8 cellular contexts compared by ENCODE assay signal in the genomic region with DNA sequence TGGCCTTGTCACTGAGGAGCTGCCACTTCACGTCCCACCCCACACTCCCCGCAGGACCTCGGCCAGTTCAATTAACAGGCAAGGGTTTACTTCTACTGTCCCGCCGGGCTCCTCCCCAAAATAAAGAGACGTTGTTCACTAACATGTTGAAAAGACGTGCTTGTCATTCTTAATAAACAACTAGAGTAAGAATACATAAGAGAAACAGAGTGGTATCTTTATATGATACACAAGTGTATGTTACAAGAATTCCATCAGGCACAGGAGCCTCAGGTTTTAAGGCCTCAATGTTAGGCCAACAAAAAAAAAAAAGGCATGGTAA. TPM values are rescaled to one million over a fixed set of nuclear protein-coding genes. Genes with fewer than 3 reads are reported as not detected.
DNase-seq lines count a peak whose midpoint lies in the region; ATAC-seq and TF ChIP-seq lines count a peak whose summit lies in the region.

No MANE protein-coding gene starts in this region.

- peak overlapping the region; percentile 88 to 99 for H3K27ac Mint-ChIP-seq in natural killer cell treated with Interleukin-12 subunit alpha and Interleukin-12 subunit beta and Interleukin-15 and Interleukin-18, amount 100 ng/mL, for 72 hours

- peak overlapping the region; percentile 97; the same call in 1 of the 2 replicates for H3K9ac ChIP-seq in MM.1S (ENCODE audit: low read length)

- H3K27me3 Mint-ChIP-seq in natural killer cell treated with Interleukin-12 subunit alpha and Interleukin-12 subunit beta and Interleukin-15 and Interleukin-18, amount 100 ng/mL, for 72 hours = no peaks in the 10 kb centered on the region

- TF ChIP-seq CTCF in AG10803 (conservative IDR thresholded peaks at IDR 0.05; ENCODE audit: low read length) = no peak
- TF ChIP-seq CTCF in MM.1S (IDR thresholded peaks at IDR 0.05; ENCODE audit: low read length) = no peak
- no peak for TF ChIP-seq CTCF in coronary artery (IDR thresholded peaks at IDR 0.05)
- no peak for TF ChIP-seq CTCF in foreskin fibroblast (IDR thresholded peaks at IDR 0.05; ENCODE audit: low read depth, low read length)

- H3K36me3 ChIP-seq in MM.1S (replicated peaks; ENCODE audit: insufficient read depth, low read length) = peaks cover 7% of the 10 kb centered on the region; the same call in 1 of the 2 replicates

- H3K4me1 Mint-ChIP-seq in natural killer cell treated with Interleukin-12 subunit alpha and Interleukin-12 subunit beta and Interleukin-15 and Interleukin-18, amount 100 ng/mL, for 72 hours (ENCODE audit: low read depth in 2 of 2) = peaks cover 35 to 38% of the 10 kb centered on the region in 2 donors

- no peaks in the 10 kb centered on the region for H4K20me1 ChIP-seq in MM.1S (ENCODE audit: insufficient read depth, low read length)

- H3K27ac ChIP-seq in MM.1S (ENCODE audit: low read length) (peak overlapping the region; percentile 61; the same call in 1 of the 2 replicates), coronary artery (peak overlapping the region; percentile 92 to 98)

- peak overlapping the region; percentile 21; the same call in 1 of the 2 replicates for H2AFZ ChIP-seq in MM.1S (ENCODE audit: low read length)

- H3K4me3 ChIP-seq in AG10803 (ENCODE audit: low read length) (peak overlapping the region; percentile 28), MM.1S (ENCODE audit: low read length) (0 out of 2 replicates have a peak overlapping the region, but pooled peaks have one; percentile 84), coronary artery (peak overlapping the region; percentile 77), foreskin fibroblast (ENCODE audit: low read depth in 1 of 2, low read length in 2 of 2) (peak overlapping the region in 1 of 2 donors; percentile 81)

- no peaks in the 10 kb centered on the region for H3K9me3 ChIP-seq in MM.1S (replicated peaks; ENCODE audit: insufficient read depth, low read length)

- peaks cover 46% of the 10 kb centered on the region for H3K79me2 ChIP-seq in MM.1S (ENCODE audit: low read length)

- H3K9me3 Mint-ChIP-seq in natural killer cell treated with Interleukin-12 subunit alpha and Interleukin-12 subunit beta and Interleukin-15 and Interleukin-18, amount 100 ng/mL, for 72 hours = no peaks in the 10 kb centered on the region

- H3K4me2 ChIP-seq in MM.1S (ENCODE audit: low read depth, low read length) = peak overlapping the region; percentile 95; the same call in 1 of the 2 replicates

- no peaks in the 10 kb centered on the region for H3K27me3 ChIP-seq in MM.1S (replicated peaks; ENCODE audit: insufficient read depth, low read length)

- no peak for ATAC-seq in natural killer cell treated with Interleukin-12 subunit alpha and Interleukin-12 subunit beta and Interleukin-15 and Interleukin-18, amount 100 ng/mL, for 72 hours
- ATAC-seq in GM19035 (IDR thresholded peaks at IDR 0.05; ENCODE audit: unreplicated experiment) (no peak), GM21390 (IDR thresholded peaks at IDR 0.05; ENCODE audit: unreplicated experiment) (no peak)

- peaks cover 36% of the 10 kb centered on the region for H3K4me1 ChIP-seq in MM.1S (ENCODE audit: low read length)

- H3K36me3 Mint-ChIP-seq in natural killer cell treated with Interleukin-12 subunit alpha and Interleukin-12 subunit beta and Interleukin-15 and Interleukin-18, amount 100 ng/mL, for 72 hours = peaks cover 30% of the 10 kb centered on the region

- DNase-seq in AG10803 (ENCODE audit: low read depth) (no peak), MM.1S (no peak), coronary artery (ENCODE audit: low spot score) (no peak), LoVo (ENCODE audit: low spot score) (no peak), foreskin fibroblast (no peak)
- DNase-seq in natural killer cell treated with Interleukin-12 subunit alpha and Interleukin-12 subunit beta and Interleukin-15 and Interleukin-18, amount 100 ng/mL, for 72 hours (ENCODE audit: low spot score) = no peak

- peak overlapping the region; percentile 94 for H3K4me3 Mint-ChIP-seq in natural killer cell treated with Interleukin-12 subunit alpha and Interleukin-12 subunit beta and Interleukin-15 and Interleukin-18, amount 100 ng/mL, for 72 hours

- H3F3A ChIP-seq in MM.1S (ENCODE audit: insufficient read depth, low read length) = peaks cover 37% of the 10 kb centered on the region

- H3K9me2 ChIP-seq in MM.1S (replicated peaks; ENCODE audit: insufficient read depth, low read length) = no peaks in the 10 kb centered on the region

RNA-seq across cellular contexts. Expression of a gene that starts 0.3 kb away (rescaled TPM):
- 100 to 1,000 TPM; 198 to 454 TPM for total RNA-seq in natural killer cell treated with Interleukin-12 subunit alpha and Interleukin-12 subunit beta and Interleukin-15 and Interleukin-18, amount 100 ng/mL, for 72 hours

RNA-seq across cellular contexts. Expression of a gene that starts 7.6 kb away (rescaled TPM):
- 100 to 1,000 TPM in 1 of 2 donors, 10 to 100 TPM in 1; 91.4 to 106 TPM for total RNA-seq in natural killer cell treated with Interleukin-12 subunit alpha and Interleukin-12 subunit beta and Interleukin-15 and Interleukin-18, amount 100 ng/mL, for 72 hours

RNA-seq across cellular contexts. Expression of a gene that starts 11.1 kb away (rescaled TPM):
- 10 to 100 TPM; 20.6 to 24.2 TPM for total RNA-seq in natural killer cell treated with Interleukin-12 subunit alpha and Interleukin-12 subunit beta and Interleukin-15 and Interleukin-18, amount 100 ng/mL, for 72 hours

RNA-seq across cellular contexts. Expression of a gene that starts 22.3 kb away (rescaled TPM):
- total RNA-seq in natural killer cell treated with Interleukin-12 subunit alpha and Interleukin-12 subunit beta and Interleukin-15 and Interleukin-18, amount 100 ng/mL, for 72 hours = 100 to 1,000 TPM; 128 to 222 TPM

RNA-seq across cellular contexts. Expression of a gene that starts 39.5 kb away (rescaled TPM):
- total RNA-seq in natural killer cell treated with Interleukin-12 subunit alpha and Interleukin-12 subunit beta and Interleukin-15 and Interleukin-18, amount 100 ng/mL, for 72 hours = 10 to 100 TPM; 23.2 to 34.7 TPM
